9 cellular contexts compared by ENCODE assay signal in the genomic region with DNA sequence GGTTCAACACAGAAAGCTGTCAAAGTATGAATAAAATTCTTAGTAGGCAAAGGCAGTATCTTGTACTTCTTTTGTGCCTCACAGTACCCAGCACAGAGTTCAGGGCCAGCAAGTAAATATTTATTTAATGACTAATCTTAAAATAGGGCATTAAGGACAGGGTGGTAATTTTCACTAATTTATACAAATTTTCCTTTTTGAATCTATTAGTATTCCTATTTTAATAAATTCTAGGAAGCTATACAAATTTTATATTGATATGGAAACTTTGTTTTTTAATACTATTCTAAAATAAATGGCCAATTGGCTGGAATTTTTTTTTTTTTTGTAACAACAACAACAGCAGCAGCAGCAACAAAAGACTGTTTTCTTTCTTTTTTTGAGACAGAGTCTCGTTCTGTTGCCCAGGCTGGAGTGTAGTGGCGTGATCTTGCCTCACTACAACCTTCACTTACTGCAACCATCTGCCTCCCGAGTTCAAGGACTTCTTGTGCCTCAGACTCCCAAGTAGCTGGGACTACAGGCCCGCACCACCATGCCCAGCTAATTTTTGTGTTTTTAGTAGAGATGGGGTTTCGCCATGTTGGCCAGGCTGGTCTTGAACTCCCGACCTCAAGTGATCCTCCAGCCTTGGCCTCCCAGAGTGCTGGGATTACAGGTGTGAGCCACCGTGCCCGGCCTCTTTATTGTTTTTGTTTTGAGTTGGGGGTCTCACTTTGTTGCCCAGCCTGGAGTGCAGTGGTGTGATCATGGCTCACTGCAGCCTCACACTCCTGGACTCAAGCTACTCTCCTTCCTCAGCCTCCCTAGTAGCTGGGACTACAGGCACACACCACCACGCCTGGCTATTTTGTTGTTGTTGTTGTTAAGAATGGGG.
DNase-seq lines count a peak whose midpoint lies in the region; ATAC-seq, FAIRE-seq and TF ChIP-seq lines count a peak whose summit lies in the region.
"Had no signal": no experiment of that assay in that cellular context is flagged by ENCODE, and none has a peak within 500 bp of the region (broad histone marks: within the 10 kb centered on the region; RNA-seq: fewer than 3 reads in every experiment).

No MANE protein-coding gene starts in this region.

- no peak for ATAC-seq in activated CD8-positive, alpha-beta memory T cell treated with anti-CD3 and anti-CD28 coated beads, Interleukin-2, amount 10 ng/mL, durations not matched to agents 7 days and 5 days
- ATAC-seq in upper lobe of left lung (ENCODE audit: low FRiP score in 2 of 2): no peak

- H3K4ac ChIP-seq in H9 (ENCODE audit: low read depth, low read length): no peak overlapping the region

- no peak overlapping the region for H3K56ac ChIP-seq in H9 (ENCODE audit: insufficient read length, low read depth, low read length)

- no peak overlapping the region for H2BK15ac ChIP-seq in H9 (ENCODE audit: low read depth, low read length)

- no peaks in the 10 kb centered on the region for H4K20me1 ChIP-seq in H9 (ENCODE audit: control insufficient read depth, insufficient read depth, insufficient read length)

- no peak overlapping the region for H2BK20ac ChIP-seq in H9 (ENCODE audit: low read depth, low read length, poor library complexity, severe bottlenecking)

- no peaks in the 10 kb centered on the region for H3K27me3 Mint-ChIP-seq in activated CD8-positive, alpha-beta memory T cell treated with anti-CD3 and anti-CD28 coated beads, Interleukin-2, amount 10 ng/mL, durations not matched to agents 7 days and 5 days
- H3K27me3 Mint-ChIP-seq in H9 (ENCODE audit: low read depth): no peaks in the 10 kb centered on the region

- H3K79me1 ChIP-seq in H9 (ENCODE audit: insufficient read depth, low read depth, low read length, poor library complexity, severe bottlenecking): no peaks in the 10 kb centered on the region

- H3K36me3 Mint-ChIP-seq in activated CD8-positive, alpha-beta memory T cell treated with anti-CD3 and anti-CD28 coated beads, Interleukin-2, amount 10 ng/mL, durations not matched to agents 7 days and 5 days: peaks cover 28% of the 10 kb centered on the region
- peaks cover 3 to 18% (median 14%) of the 10 kb centered on the region in 3 experiments; a peak in 5 of 7 replicates for H3K36me3 Mint-ChIP-seq in H9 (ENCODE audit: insufficient read depth in 1 of 3, low read depth in 3 of 3)

- H3K23ac ChIP-seq in H9 (ENCODE audit: insufficient read length, low read depth, low read length): no peak overlapping the region

- H3K9me3 ChIP-seq in upper lobe of left lung (no peaks in the 10 kb centered on the region), H9 (ENCODE audit: control insufficient read depth, low read depth, low read length) (no peaks in the 10 kb centered on the region)

- H3K27ac ChIP-seq in upper lobe of left lung: peak overlapping the region; percentile 90 to 96 (median 93)
- H3K27ac ChIP-seq in H9 (ENCODE audit: insufficient read length, low read depth, low read length): no peak overlapping the region

- H3K4me3 Mint-ChIP-seq in activated CD8-positive, alpha-beta memory T cell treated with anti-CD3 and anti-CD28 coated beads, Interleukin-2, amount 10 ng/mL, durations not matched to agents 7 days and 5 days: no peak overlapping the region
- no peak overlapping the region for H3K4me3 Mint-ChIP-seq in H9

- no peak overlapping the region for H2BK120ac ChIP-seq in H9 (ENCODE audit: low read depth, low read length, poor library complexity, severe bottlenecking)

- H3K4me3 ChIP-seq in bronchial epithelial cell (ENCODE audit: low read depth, low read length): no peak overlapping the region
- no peak overlapping the region for H3K4me3 ChIP-seq in upper lobe of left lung

- no peak overlapping the region for H3K14ac ChIP-seq in H9 (ENCODE audit: insufficient read depth, low read length)

- H3K79me2 ChIP-seq in H9 (ENCODE audit: insufficient read depth, low read length): no peaks in the 10 kb centered on the region

- H3K36me3 ChIP-seq in bronchial epithelial cell (ENCODE audit: control insufficient read depth, insufficient read depth, low read length) (peaks cover 1% of the 10 kb centered on the region), upper lobe of left lung (peaks cover 0 to 42% (median 11%) of the 10 kb centered on the region in 4 donors)

- H3K27ac Mint-ChIP-seq in activated CD8-positive, alpha-beta memory T cell treated with anti-CD3 and anti-CD28 coated beads, Interleukin-2, amount 10 ng/mL, durations not matched to agents 7 days and 5 days: peak overlapping the region; percentile 80
- H3K27ac Mint-ChIP-seq in H9: 0 out of 7 replicates have a peak overlapping the region, but pooled peaks of 1 of the 3 experiments have one; percentile 35

- no peak overlapping the region for H2BK12ac ChIP-seq in H9 (ENCODE audit: insufficient read length, low read depth, low read length)

- no peak overlapping the region for H3K18ac ChIP-seq in H9 (ENCODE audit: insufficient read length, low read depth, low read length)

- H4K8ac ChIP-seq in H9 (replicated peaks; ENCODE audit: insufficient read length, low read depth, low read length): no peak overlapping the region

- H2AFZ ChIP-seq in H9 (ENCODE audit: low read length): no peak overlapping the region

- TF ChIP-seq CTCF in bronchial epithelial cell (IDR thresholded peaks at IDR 0.05; ENCODE audit: insufficient read depth, low read length, severe bottlenecking) (no peak), upper lobe of left lung (IDR thresholded peaks at IDR 0.05) (no peak), H9 (conservative IDR thresholded peaks at IDR 0.05) (no peak)

- 93 to 94% methylated on average over 9 of the region's 9 CpGs for WGBS in upper lobe of left lung, 2 donors
- no CpG with 5 or more reads among the region's 9 CpGs for WGBS in H9 (ENCODE audit: extremely low coverage, insufficient read length, low lambda C conversion rate)

- H4K91ac ChIP-seq in H9 (ENCODE audit: insufficient read length, low read depth, low read length): no peak overlapping the region

- peaks cover 50% of the 10 kb centered on the region for H3K4me1 Mint-ChIP-seq in activated CD8-positive, alpha-beta memory T cell treated with anti-CD3 and anti-CD28 coated beads, Interleukin-2, amount 10 ng/mL, durations not matched to agents 7 days and 5 days
- H3K4me1 Mint-ChIP-seq in H9: peaks cover 22 to 24% of the 10 kb centered on the region in 2 experiments

- no peak for DNase-seq in activated CD8-positive, alpha-beta memory T cell treated with anti-CD3 and anti-CD28 coated beads, Interleukin-2, amount 10 ng/mL, durations not matched to agents 7 days and 5 days
- DNase-seq in activated CD8-positive, alpha-beta memory T cell treated with anti-CD3 and anti-CD28 coated beads, Interleukin-2, amount 50 U/mL, for 4 hours: no peak
- peak; percentile 60 for DNase-seq in bronchial epithelial cell (ENCODE audit: low read depth)
- peak; percentile 33 to 48 for DNase-seq in lung microvascular endothelial cell (ENCODE audit: low read depth in 2 of 2)
- no peak for DNase-seq in upper lobe of left lung
- DNase-seq in NCI-H2196 treated with DMSO at 0.1 percent for 48 hours (lab: John Stamatoyannopoulos, UW; ENCODE audit: unreplicated experiment): no peak
- no peak for DNase-seq in H9
- no peak for DNase-seq in CD1c-positive myeloid dendritic cell (ENCODE audit: extremely low spot score)

- peaks cover 50 to 69% (median 55%) of the 10 kb centered on the region in 4 donors for H3K4me1 ChIP-seq in upper lobe of left lung
- peaks cover 6% of the 10 kb centered on the region; the same call in 1 of the 2 replicates for H3K4me1 ChIP-seq in H9 (ENCODE audit: insufficient read depth, low read length)

- H3K27me3 ChIP-seq in bronchial epithelial cell (ENCODE audit: control insufficient read depth, insufficient read depth, low read length): no peaks in the 10 kb centered on the region
- H3K27me3 ChIP-seq in upper lobe of left lung: no peaks in the 10 kb centered on the region
- no peaks in the 10 kb centered on the region for H3K27me3 ChIP-seq in H9 (ENCODE audit: insufficient read depth, low read length)

- no peak for FAIRE-seq in bronchial epithelial cell (lab: Jason Lieb, UNC)

- CTCF ChIA-PET in activated CD8-positive, alpha-beta memory T cell treated with anti-CD3 and anti-CD28 coated beads, Interleukin-2, amount 10 ng/mL, durations not matched to agents 7 days and 5 days (lab: Charles Lee): interaction anchor here (0.8 to 4.2 kb wide), 11 partner anchors 9 to 154 kb away, joined by 3 to 46 read pairs (median 3); a partner anchor contains a TSS

- H3K9me3 Mint-ChIP-seq in activated CD8-positive, alpha-beta memory T cell treated with anti-CD3 and anti-CD28 coated beads, Interleukin-2, amount 10 ng/mL, durations not matched to agents 7 days and 5 days (ENCODE audit: low read depth): no peaks in the 10 kb centered on the region
- no peaks in the 10 kb centered on the region for H3K9me3 Mint-ChIP-seq in H9
- H3K9me3 Mint-ChIP-seq: activated T-helper 1 cell treated with anti-CD3 and anti-CD28 coated beads, Interleukin-12 subunit alpha, Interleukin-12 subunit beta, Interleukin-2, Interleukin-4 antibody, amounts not matched to agents 30 ng/mL and 10 ng/mL and 1 ng/mL, durations not matched to agents 14 hours and 24 hours and 36 hours had no signal

- TF ChIP-seq POLR2A in upper lobe of left lung (IDR thresholded peaks at IDR 0.05): no peak

- H4K5ac ChIP-seq in H9 (ENCODE audit: insufficient read length, low read depth, low read length): no peak overlapping the region

- no peaks in the 10 kb centered on the region for H3K23me2 ChIP-seq in H9 (ENCODE audit: insufficient read length, low read depth, low read length, poor library complexity, severe bottlenecking)

- no peak overlapping the region for H3K9ac ChIP-seq in H9 (ENCODE audit: extremely low read depth, insufficient read length, low read length)

- H3K4me2 ChIP-seq in H9 (ENCODE audit: insufficient read depth, insufficient read length, low read length): no peak overlapping the region

- H2AK5ac ChIP-seq in H9 (ENCODE audit: insufficient read length, low read length): no peak overlapping the region

- no peak overlapping the region for H3T11ph ChIP-seq in H9 (ENCODE audit: low read length)

- no peak for TF ChIP-seq EP300 in upper lobe of left lung (IDR thresholded peaks at IDR 0.05)

- H2BK5ac ChIP-seq in H9 (ENCODE audit: insufficient read length, low read length): no peak overlapping the region

Comparison
In these comparisons a context has a peak if more than half of its experiments do, and no peak if none do; other contexts are left out.
1. DNase-seq: peak in bronchial epithelial cell (single experiment) and lung microvascular endothelial cell (2 of 2); none in activated CD8-positive, alpha-beta memory T cell treated with anti-CD3 and anti-CD28 coated beads, Interleukin-2, amount 10 ng/mL, durations not matched to agents 7 days and 5 days (single experiment), activated CD8-positive, alpha-beta memory T cell treated with anti-CD3 and anti-CD28 coated beads, Interleukin-2, amount 50 U/mL, for 4 hours (single experiment), upper lobe of left lung (0 of 2), NCI-H2196 treated with DMSO at 0.1 percent for 48 hours (single experiment), H9 (single experiment) and CD1c-positive myeloid dendritic cell (single experiment).